ENCODE assay signal across 1 cellular context in the genomic region with DNA sequence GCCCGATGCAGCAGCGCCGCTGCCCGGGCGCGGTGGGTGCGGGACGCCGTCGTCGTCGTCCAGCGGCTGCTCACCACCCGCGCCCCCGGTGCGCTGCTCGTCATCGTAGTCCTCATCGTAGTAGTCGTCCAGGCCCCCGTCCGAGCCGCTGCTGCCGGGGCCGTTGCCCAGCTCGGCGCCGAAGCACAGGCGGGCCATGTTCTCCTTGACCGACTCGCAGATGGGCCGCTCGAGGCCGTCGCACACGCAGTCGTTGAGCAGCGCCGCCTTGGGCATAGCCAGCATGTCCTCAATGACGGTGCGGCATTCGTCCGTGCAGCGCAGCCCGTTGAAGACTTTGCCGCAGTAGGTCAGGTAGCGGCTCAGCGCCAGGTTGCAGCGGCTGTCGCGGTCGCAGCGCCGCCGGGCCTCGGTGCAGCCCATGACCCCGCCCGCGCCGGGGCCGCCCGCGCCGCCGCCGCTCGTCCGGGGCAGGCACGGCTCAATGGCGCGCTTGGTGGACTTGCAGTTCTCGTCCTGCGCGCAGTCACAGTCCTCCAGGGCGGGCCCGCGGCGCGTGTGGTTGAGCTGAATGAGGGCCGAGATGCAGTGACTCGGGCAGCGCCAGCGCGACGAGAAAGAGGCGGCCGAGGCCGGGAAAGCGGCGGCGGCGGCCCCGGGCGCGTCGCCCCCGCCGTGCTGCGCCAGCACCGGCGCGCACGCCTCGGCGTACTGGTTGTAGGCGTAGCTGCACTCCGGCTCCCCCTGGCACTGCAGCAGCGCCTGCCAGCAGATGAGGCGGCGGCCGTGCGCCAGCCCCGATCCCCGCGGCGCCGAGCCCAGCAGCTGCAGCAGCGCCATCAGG.
A peak's percentile ranks its signal among the peaks of the same experiment; 100 is the strongest.
TF ChIP-seq lines count a peak whose summit lies in the region.

No MANE protein-coding gene starts in this region.

TF ChIP-seq in SK-N-SH, 30 proteins besides CTCF, POLR2A, EP300 and RAD21 (continued from another document):
- TF ChIP-seq YY1 (IDR thresholded peaks at IDR 0.05; ENCODE audit: low read depth) (no peak), SIN3A (IDR thresholded peaks at IDR 0.05; ENCODE audit: borderline replicate concordance, low read depth, low read length) (0 out of 2 replicates have a peak, but pooled peaks have one; percentile 25)
